Comparison of ENCODE assay signal across 8 cellular contexts in genomic region chr11:65498977-65499712, GRCh38. TPM values are rescaled to one million over a fixed set of nuclear protein-coding genes. Genes with fewer than 3 reads are reported as not detected.
DNase-seq lines count a peak whose midpoint lies in the region; ATAC-seq lines count a peak whose summit lies in the region.

Gene MALAT1, plus strand, starts transcription at chr11:65499045.

- H3K4me1 ChIP-seq in endocrine pancreas (ENCODE audit: control insufficient read depth, insufficient read depth, low read length): no peaks in the 10 kb centered on the region
- H3K4me1 ChIP-seq in mesodermal cell (ENCODE audit: control insufficient read depth, insufficient read depth, low read length, poor library complexity, severe bottlenecking): peaks cover 25% of the 10 kb centered on the region

- peak within 1 kb of the TSS; percentile 98 for H3K9ac ChIP-seq in endocrine pancreas (ENCODE audit: control insufficient read depth, insufficient read depth, low read length)

- no peak for ATAC-seq in HG03571 (IDR thresholded peaks at IDR 0.05; ENCODE audit: unreplicated experiment)

- peaks cover 31% of the 10 kb centered on the region for H3K36me3 ChIP-seq in endocrine pancreas (ENCODE audit: control insufficient read depth, insufficient read depth, low read length)
- H3K36me3 ChIP-seq in mesodermal cell (ENCODE audit: control insufficient read depth, insufficient read depth, low read length): peaks cover 41% of the 10 kb centered on the region

- peak within 1 kb of the TSS; percentile 100 for H3K27ac ChIP-seq in mesodermal cell (ENCODE audit: low read depth, low read length, severe bottlenecking)

- DNase-seq in GM03348 (ENCODE audit: low spot score) (peak; percentile 72), HUDEP-2 (lab: John Stamatoyannopoulos, UW; ENCODE audit: unreplicated experiment in 76 of 76) (peak in 73 of 76 experiments; percentile 29 to 94 (median 83)), NOMO-1 treated with dmso at 0.1 percent for 144 hours (lab: John Stamatoyannopoulos, UW; ENCODE audit: unreplicated experiment) (peak; percentile 87)
- DNase-seq in activated CD8-positive, alpha-beta memory T cell treated with anti-CD3 and anti-CD28 coated beads for 4 hours (ENCODE audit: low read depth in 2 of 2): peak; percentile 89 to 91
- peak; percentile 93 for DNase-seq in stimulated activated CD8-positive, alpha-beta memory T cell treated with anti-CD3 and anti-CD28 coated beads, Interleukin-15, amount 100 ng/mL, for 1 hour (ENCODE audit: low read depth)

- peak within 1 kb of the TSS; percentile 100 for H3K4me3 ChIP-seq in endocrine pancreas (ENCODE audit: control insufficient read depth, insufficient read depth, low read length)
- peak within 1 kb of the TSS; percentile 94 for H3K4me3 ChIP-seq in mesodermal cell (ENCODE audit: extremely low read depth, insufficient read depth, low read length, poor library complexity, severe bottlenecking)

- WGBS in mesodermal cell (ENCODE audit: insufficient coverage in 2 of 2), 2 experiments: 0 to 1% methylated on average over 18 to 20 of the region's 24 CpGs

- no peaks in the 10 kb centered on the region for H3K9me3 ChIP-seq in endocrine pancreas (ENCODE audit: control insufficient read depth, low read length)
- no peaks in the 10 kb centered on the region for H3K9me3 ChIP-seq in mesodermal cell (ENCODE audit: control insufficient read depth, low read length)

- H3K27me3 ChIP-seq in endocrine pancreas (ENCODE audit: control insufficient read depth, insufficient read depth, low read length): no peaks in the 10 kb centered on the region

RNA-seq across cellular contexts. Expression of gene MALAT1, which starts in this region (rescaled TPM):
- 1,431 TPM for polyA plus RNA-seq in mesodermal cell (2013, experiment 1 of 2)
- 2,018 TPM for polyA plus RNA-seq in mesodermal cell (2013, experiment 2 of 2)
